In the genomic region with DNA sequence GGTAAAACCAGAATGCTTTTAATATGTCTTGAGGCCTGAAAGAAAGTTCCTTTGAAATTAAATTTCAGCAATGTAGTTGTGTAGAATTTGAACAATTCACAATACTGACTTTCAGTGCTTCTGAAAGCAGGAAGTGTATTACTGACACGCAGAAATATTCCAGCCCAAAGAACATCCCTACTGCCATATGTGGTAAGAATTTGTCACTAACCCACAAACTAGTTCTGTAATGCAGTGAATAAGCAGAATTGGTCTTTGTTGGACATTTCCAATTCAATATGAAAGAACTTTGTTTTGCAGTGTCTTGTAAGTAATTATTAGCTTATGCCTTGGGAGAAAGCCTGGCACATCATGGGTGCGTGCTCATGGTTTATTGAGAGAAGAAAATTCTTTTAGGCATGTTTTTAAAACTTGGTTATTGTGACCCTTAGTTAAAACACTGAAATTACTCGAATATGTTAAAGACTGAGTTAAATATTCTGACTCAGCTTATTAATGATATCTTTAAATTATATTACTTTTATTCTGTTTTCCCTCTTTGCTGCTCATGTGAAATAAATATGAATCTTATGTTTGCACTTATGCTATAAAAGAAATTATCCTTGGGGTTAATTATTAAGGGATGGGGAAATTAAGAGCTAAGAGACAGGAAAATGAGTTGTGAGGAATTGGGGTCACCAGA, we compare ENCODE assay signal across 8 cellular contexts. TPM values are rescaled to one million over a fixed set of nuclear protein-coding genes. Genes with fewer than 3 reads are reported as not detected.
A peak's percentile ranks its signal among the peaks of the same experiment; 100 is the strongest.
DNase-seq lines count a peak whose midpoint lies in the region; ATAC-seq and TF ChIP-seq lines count a peak whose summit lies in the region.

No MANE protein-coding gene starts in this region.

- H3K4me2 ChIP-seq in PC-3 (ENCODE audit: low read length), result no peak overlapping the region

- POLR2A ChIA-PET in PC-3 (lab: Charles Lee; ENCODE audit: unreplicated experiment), result no interaction called here
- POLR2A ChIA-PET in CD8-positive, alpha-beta T cell (lab: Charles Lee), result no interaction called here

- no peaks in the 10 kb centered on the region for H3K27me3 Mint-ChIP-seq in CD8-positive, alpha-beta T cell (ENCODE audit: low read depth)

- no peaks in the 10 kb centered on the region for H3K27me3 ChIP-seq in PC-3 (ENCODE audit: low read length)
- H3K27me3 ChIP-seq in CD8-positive, alpha-beta T cell (ENCODE audit: insufficient read depth, low read length), result no peaks in the 10 kb centered on the region

- peaks cover 18% of the 10 kb centered on the region for H4K20me1 ChIP-seq in PC-3 (ENCODE audit: low read length)

- peaks cover 73% of the 10 kb centered on the region for H3K79me2 ChIP-seq in PC-3 (ENCODE audit: low read length)

- H3K4me1 Mint-ChIP-seq in CD8-positive, alpha-beta T cell (ENCODE audit: low read depth), result peaks cover 6% of the 10 kb centered on the region

- H3K9me3 ChIP-seq in PC-3 (ENCODE audit: low read length), result no peaks in the 10 kb centered on the region
- no peaks in the 10 kb centered on the region for H3K9me3 ChIP-seq in CD8-positive, alpha-beta T cell (ENCODE audit: low read length)

- H3K9ac ChIP-seq in PC-3 (ENCODE audit: low read length), result no peak overlapping the region

- H3K4me3 ChIP-seq in PC-3 (ENCODE audit: low read length), result no peak overlapping the region
- H3K4me3 ChIP-seq in fibroblast of pulmonary artery (replicated peaks; ENCODE audit: low read depth, low read length), result no peak overlapping the region
- H3K4me3 ChIP-seq in skin epidermis, result no peak overlapping the region
- no peak overlapping the region for H3K4me3 ChIP-seq in CD8-positive, alpha-beta T cell (ENCODE audit: low read depth, low read length)
- no peak overlapping the region for H3K4me3 ChIP-seq in lower leg skin (ENCODE audit: low read depth, poor library complexity, severe bottlenecking)

- H3K27ac ChIP-seq in PC-3 (ENCODE audit: low read length) (no peak overlapping the region), skin epidermis (peak overlapping the region in 14 of 21 experiments; percentile 2 to 74 (median 28))
- H3K27ac ChIP-seq in CD8-positive, alpha-beta T cell (ENCODE audit: low read depth, low read length), result no peak overlapping the region

- WGBS in lower leg skin, 2 donors, result 57 to 59% methylated on average over 3 of the region's 3 CpGs

- peaks cover 11% of the 10 kb centered on the region for H3K4me1 ChIP-seq in PC-3 (ENCODE audit: insufficient read depth, low read length)
- H3K4me1 ChIP-seq in CD8-positive, alpha-beta T cell (ENCODE audit: insufficient read depth, low read length), result no peaks in the 10 kb centered on the region

- BruUV-seq in PC-3 (replicated peaks; lab: Mats Ljungman, UMichigan), result no TSS peak

- no peaks in the 10 kb centered on the region for H3K9me2 ChIP-seq in PC-3 (replicated peaks; ENCODE audit: low read length)

- H3K36me3 ChIP-seq in PC-3 (ENCODE audit: low read depth, low read length), result peaks cover 28% of the 10 kb centered on the region
- no peaks in the 10 kb centered on the region for H3K36me3 ChIP-seq in CD8-positive, alpha-beta T cell (ENCODE audit: insufficient read depth, low read length)

- H3K27ac Mint-ChIP-seq in CD8-positive, alpha-beta T cell, result no peak overlapping the region

- CTCF ChIA-PET in PC-3 (lab: Charles Lee), result no interaction called here
- CTCF ChIA-PET in CD8-positive, alpha-beta T cell (lab: Charles Lee), result no interaction called here

- no peak overlapping the region for H3K4me3 Mint-ChIP-seq in CD8-positive, alpha-beta T cell

- H3F3A ChIP-seq in PC-3 (ENCODE audit: low read length, unreplicated experiment), result no peaks in the 10 kb centered on the region

- TF ChIP-seq POLR2A in lower leg skin (IDR thresholded peaks at IDR 0.05), result no peak

- peak; percentile 8 for DNase-seq in PC-3
- peak; percentile 79 for DNase-seq in fibroblast of pulmonary artery (ENCODE audit: low read depth)
- DNase-seq in CD8-positive, alpha-beta T cell, result no peak
- no peak for DNase-seq in stimulated activated CD4-positive, alpha-beta T cell treated with anti-CD3 and anti-CD28 coated beads, Interleukin-4, amount 100 ng/mL, for 4 hours
- no peak for DNase-seq in stimulated activated CD4-positive, alpha-beta T cell treated with anti-CD3 and anti-CD28 coated beads, Interleukin-2, amount 100 ng/mL, for 48 hours
- DNase-seq in lower leg skin (ENCODE audit: low spot score in 2 of 2), result no peak

- H3K36me3 Mint-ChIP-seq in CD8-positive, alpha-beta T cell, result peaks cover 20% of the 10 kb centered on the region

- H2AFZ ChIP-seq in PC-3 (ENCODE audit: low read length), result no peak overlapping the region

- TF ChIP-seq CTCF in PC-3 (conservative IDR thresholded peaks at IDR 0.05; ENCODE audit: low read depth, low read length) (no peak), fibroblast of pulmonary artery (IDR thresholded peaks at IDR 0.05; ENCODE audit: low read length, missing control alignments) (no peak), lower leg skin (IDR thresholded peaks at IDR 0.05) (no peak)
- TF ChIP-seq CTCF in CD8-positive, alpha-beta T cell (IDR thresholded peaks at IDR 0.05), result no peak

- H3K9me3 Mint-ChIP-seq in CD8-positive, alpha-beta T cell, result no peaks in the 10 kb centered on the region

- peak; percentile 64 for ATAC-seq in GM18868 (IDR thresholded peaks at IDR 0.05; ENCODE audit: unreplicated experiment)
- ATAC-seq in PC-3, result 0 out of 2 replicates have a peak, but pooled peaks have one; percentile 38
- ATAC-seq in CD8-positive, alpha-beta T cell, result no peak

- intact Hi-C loops in PC-3 (cut with micrococcal nuclease), result no loop called here
- intact Hi-C loops in CD8-positive, alpha-beta T cell (cut with DNase I, micrococcal nuclease), result no loop called here
- intact Hi-C loops in lower leg skin (cut with DNase I; ENCODE audit: low total_unique reads), result no loop called here

RNA-seq across cellular contexts. Expression of a gene that starts 33.4 kb away (rescaled TPM):
- 26.2 and 34.3 TPM in 2 replicates for total RNA-seq in PC-3 (2014; rRNA removed)
- total RNA-seq in CD8-positive, alpha-beta T cell, result 10 to 100 TPM; 14.7 to 16.3 TPM
- total RNA-seq in lower leg skin, result 10 to 100 TPM; 63.9 to 75.3 (median 68.2) TPM

Comparison
In these comparisons a context has a peak if more than half of its experiments do, and no peak if none do; other contexts are left out.
1. DNase-seq: peak in PC-3 (single experiment) and fibroblast of pulmonary artery (single experiment); none in CD8-positive, alpha-beta T cell (0 of 7), stimulated activated CD4-positive, alpha-beta T cell treated with anti-CD3 and anti-CD28 coated beads, Interleukin-4, amount 100 ng/mL, for 4 hours (0 of 2), stimulated activated CD4-positive, alpha-beta T cell treated with anti-CD3 and anti-CD28 coated beads, Interleukin-2, amount 100 ng/mL, for 48 hours (0 of 2) and lower leg skin (0 of 2).
2. H3K27ac ChIP-seq: peak in skin epidermis (14 of 21); none in PC-3 (single experiment) and CD8-positive, alpha-beta T cell (single experiment).